Comparison of ENCODE assay signal across 14 cellular contexts in the genomic region with DNA sequence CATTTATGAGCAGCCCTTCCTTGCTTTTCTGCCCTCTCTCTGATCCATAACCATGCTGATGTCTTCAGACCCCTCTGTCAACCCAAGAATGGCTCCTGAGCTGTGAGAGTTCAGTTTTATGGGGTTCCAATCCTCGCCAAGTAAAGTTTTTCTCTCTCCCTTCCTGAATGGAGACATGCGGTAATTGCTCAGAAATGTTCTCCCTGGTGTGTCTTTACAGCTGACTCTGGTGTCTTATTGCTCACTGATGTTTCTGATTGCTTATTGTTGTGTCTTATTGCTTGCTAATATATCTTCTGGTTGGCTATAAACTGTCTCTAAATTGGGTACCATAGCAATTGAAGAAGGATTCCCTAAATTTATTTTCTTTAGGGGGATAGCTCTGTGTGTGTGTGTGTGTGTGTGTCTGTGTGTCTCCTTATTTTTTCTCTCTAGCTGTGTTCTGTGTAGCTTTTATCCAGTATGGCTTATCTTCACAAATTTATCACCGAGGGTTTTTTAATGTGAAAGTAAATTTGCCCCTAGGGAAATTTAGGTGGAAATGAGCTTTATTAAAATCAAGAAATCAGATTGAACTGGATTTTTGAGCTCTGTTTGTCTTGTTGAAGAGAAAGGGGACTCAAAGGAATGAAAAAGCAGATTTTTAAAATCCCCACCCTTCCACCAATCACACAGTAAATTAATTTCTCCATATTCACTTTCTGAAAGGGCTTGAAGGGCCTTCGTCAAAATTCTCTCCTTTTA.
"Had no signal": no experiment of that assay in that cellular context is flagged by ENCODE, and none has a peak within 500 bp of the region (broad histone marks: within the 10 kb centered on the region; RNA-seq: fewer than 3 reads in every experiment).

No MANE protein-coding gene starts in this region.

- H3K27me3 ChIP-seq: brain microvascular endothelial cell had no signal

- H3K9me3 Mint-ChIP-seq: natural killer cell treated with Interleukin-12 subunit alpha and Interleukin-12 subunit beta and Interleukin-15 and Interleukin-18, amount 100 ng/mL, for 72 hours; T-helper 1 cell treated with Interleukin-12 subunit alpha and Interleukin-12 subunit beta and Interleukin-4 antibody, amounts not matched to agents 30 μg/mL and 1 μg/mL, for 36 hours; WTC11 had no signal

- H3K4me3 Mint-ChIP-seq: natural killer cell treated with Interleukin-12 subunit alpha and Interleukin-12 subunit beta and Interleukin-15 and Interleukin-18, amount 100 ng/mL, for 72 hours; T-helper 1 cell treated with Interleukin-12 subunit alpha and Interleukin-12 subunit beta and Interleukin-4 antibody, amounts not matched to agents 30 μg/mL and 1 μg/mL, for 36 hours; WTC11 had no signal

- H3K27ac Mint-ChIP-seq: natural killer cell treated with Interleukin-12 subunit alpha and Interleukin-12 subunit beta and Interleukin-15 and Interleukin-18, amount 100 ng/mL, for 72 hours; T-helper 1 cell treated with Interleukin-12 subunit alpha and Interleukin-12 subunit beta and Interleukin-4 antibody, amounts not matched to agents 30 μg/mL and 1 μg/mL, for 36 hours; WTC11 had no signal

- H3K36me3 ChIP-seq: brain microvascular endothelial cell had no signal

- H3K4me3 ChIP-seq: lung had no signal

- ATAC-seq: natural killer cell treated with Interleukin-12 subunit alpha and Interleukin-12 subunit beta and Interleukin-15 and Interleukin-18, amount 100 ng/mL, for 72 hours; WTC11 had no signal

- H3K27ac ChIP-seq: brain microvascular endothelial cell had no signal

- DNase-seq: activated CD4-positive, alpha-beta T cell treated with anti-CD3 and anti-CD28 coated beads, Interleukin-2, amount 50 U/mL, for 1 hour; activated naive CD4-positive, alpha-beta T cell treated with anti-CD3 and anti-CD28 coated beads, Interleukin-2, amount 50 U/mL, for 16 hours; activated T-cell treated with anti-CD3 and anti-CD28 coated beads, Interleukin-2, amount 50 U/mL, for 1 hour; amniotic stem cell; brain microvascular endothelial cell; cerebellar nuclear complex; dermis blood vessel endothelial cell; erythroblast; hypothalamus; stimulated activated CD4-positive, alpha-beta T cell treated with anti-CD3 and anti-CD28 coated beads, Interleukin-4, amount 100 ng/mL, for 4 hours had no signal
